ENCODE assay signal across 20 cellular contexts in the genomic region with DNA sequence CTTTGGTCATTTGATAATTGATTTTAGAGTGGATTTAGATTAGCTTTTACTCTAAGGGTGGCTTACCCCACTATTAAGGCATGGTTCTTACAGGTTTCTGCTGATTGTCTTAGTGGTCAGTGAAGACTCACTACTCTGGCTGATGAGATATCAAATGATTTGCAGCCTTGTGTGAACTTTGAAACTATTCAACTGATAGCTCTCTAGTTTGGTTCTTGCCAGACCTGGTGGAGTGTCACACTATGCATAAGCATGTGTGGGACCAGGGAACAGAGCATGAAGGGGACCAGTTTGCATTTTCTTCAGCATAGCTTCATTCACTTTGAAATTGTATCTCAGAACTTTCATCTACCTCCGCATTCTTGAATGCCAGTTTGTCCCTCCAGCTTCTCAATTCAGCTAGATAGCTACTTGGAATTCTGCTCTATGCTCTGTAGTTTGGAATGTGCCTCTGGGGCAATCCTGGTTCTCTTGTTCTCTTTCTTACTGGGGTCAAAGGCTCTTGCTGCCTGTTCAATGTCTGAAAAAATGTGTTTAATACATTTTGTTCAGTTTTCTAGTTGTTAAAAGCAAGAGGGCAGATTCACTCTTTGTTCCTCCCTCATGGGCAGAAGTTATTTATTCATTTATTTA. TPM values are rescaled to one million over a fixed set of nuclear protein-coding genes. Genes with fewer than 3 reads are reported as not detected.
DNase-seq lines count a peak whose midpoint lies in the region; ATAC-seq, FAIRE-seq and TF ChIP-seq lines count a peak whose summit lies in the region.
"Had no signal": no experiment of that assay in that cellular context is flagged by ENCODE, and none has a peak within 500 bp of the region (broad histone marks: within the 10 kb centered on the region; RNA-seq: fewer than 3 reads in every experiment).

No MANE protein-coding gene starts in this region.

- TF ChIP-seq CTCF in A549 (IDR thresholded peaks at IDR 0.05), result no peak
- no peak for TF ChIP-seq CTCF in endodermal cell (conservative IDR thresholded peaks at IDR 0.05)
- no peak for TF ChIP-seq CTCF in liver (IDR thresholded peaks at IDR 0.05; ENCODE audit: low read depth, low read length, missing input control)

- H3K27ac Mint-ChIP-seq in endodermal cell, result no peak overlapping the region
- no peak overlapping the region for H3K27ac Mint-ChIP-seq in activated CD4-positive, alpha-beta memory T cell treated with anti-CD3 and anti-CD28 coated beads for 36 hours
- H3K27ac Mint-ChIP-seq: CD4-positive, CD25-positive, alpha-beta regulatory T cell had no signal

- ATAC-seq in A549 (peak in 1 of 2 experiments; percentile 44; a peak in 3 of 6 replicates), HG02571 (IDR thresholded peaks at IDR 0.05; ENCODE audit: unreplicated experiment) (no peak), esophagus mucosa (no peak)

- H3K9ac ChIP-seq in endodermal cell (ENCODE audit: extremely low read depth, low read length, poor library complexity, severe bottlenecking), result no peak overlapping the region
- H3K9ac ChIP-seq in liver (ENCODE audit: low read depth in 1 of 2, low read length in 2 of 2), result no peak overlapping the region

- no peak overlapping the region for H3K27ac ChIP-seq in A549
- peak overlapping the region; percentile 40 for H3K27ac ChIP-seq in endodermal cell (ENCODE audit: low read depth, low read length)
- H3K27ac ChIP-seq in liver (ENCODE audit: low read depth in 1 of 2, low read length in 2 of 2), result no peak overlapping the region
- H3K27ac ChIP-seq: tibial artery had no signal

- peaks cover 10% of the 10 kb centered on the region; the same call in 2 of the 3 replicates for H3K4me1 ChIP-seq in A549
- no peaks in the 10 kb centered on the region for H3K4me1 ChIP-seq in endodermal cell (ENCODE audit: control insufficient read depth, insufficient read depth, low read length)
- peaks cover 1 to 14% (median 10%) of the 10 kb centered on the region in 4 donors for H3K4me1 ChIP-seq in liver (ENCODE audit: control insufficient read depth in 4 of 4, insufficient read depth in 4 of 4, low read length in 3 of 4)
- H3K4me1 ChIP-seq: tibial artery had no signal

- 85% methylated on average over 1 of the region's 1 CpG for WGBS in A549 (ENCODE audit: missing lambda C conversion rate)
- whole genome bisulfite sequencing in endodermal cell (ENCODE audit: insufficient coverage in 1 of 2, insufficient read length in 1 of 2), 2 experiments, result 82 to 95% methylated on average over 1 of the region's 1 CpG
- WGBS in liver, result 56% methylated on average over 1 of the region's 1 CpG

- peaks cover 26% of the 10 kb centered on the region for H3K36me3 Mint-ChIP-seq in endodermal cell (ENCODE audit: low read depth)
- H3K36me3 Mint-ChIP-seq in activated CD4-positive, alpha-beta memory T cell treated with anti-CD3 and anti-CD28 coated beads for 36 hours, result peaks cover 12% of the 10 kb centered on the region

- peaks cover 31% of the 10 kb centered on the region for H3K36me3 ChIP-seq in endodermal cell (ENCODE audit: control insufficient read depth, insufficient read depth, low read length)
- H3K36me3 ChIP-seq in liver (ENCODE audit: control insufficient read depth in 4 of 4, insufficient read depth in 3 of 4, low read depth in 1 of 4, low read length in 3 of 4), result peaks cover 0 to 3% (median 0%) of the 10 kb centered on the region in 4 donors

- H3K4me3 ChIP-seq in A549, result no peak overlapping the region
- no peak overlapping the region for H3K4me3 ChIP-seq in endodermal cell (ENCODE audit: low read length)
- no peak overlapping the region for H3K4me3 ChIP-seq in liver (ENCODE audit: low read depth in 1 of 3, low read length in 3 of 3)
- H3K4me3 ChIP-seq: tibial artery had no signal

- CTCF ChIA-PET in A549 (lab: Yijun Ruan, JAX), result interaction anchor here (1.4 kb wide), 1 partner anchor 10 kb away, joined by 4 read pairs; no protein-coding TSS in a partner anchor
- CTCF ChIA-PET in activated CD4-positive, alpha-beta memory T cell treated with anti-CD3 and anti-CD28 coated beads for 36 hours (lab: Charles Lee), result no interaction called here

- peak overlapping the region; percentile 15; the same call in 1 of the 3 replicates for H3K4me2 ChIP-seq in A549

- FAIRE-seq in A549 (lab: Jason Lieb, UNC), result peak; percentile 13
- FAIRE-seq: A204.1 had no signal

- intact Hi-C loops in activated CD4-positive, alpha-beta memory T cell treated with anti-CD3 and anti-CD28 coated beads for 36 hours (cut with micrococcal nuclease), result no loop called here

- H3K9me3 ChIP-seq in A549 (no peaks in the 10 kb centered on the region), endodermal cell (ENCODE audit: control insufficient read depth, low read length) (no peaks in the 10 kb centered on the region), liver (ENCODE audit: control insufficient read depth in 4 of 4, low read length in 3 of 4) (no peaks in the 10 kb centered on the region)
- H3K9me3 ChIP-seq: tibial artery had no signal

- TF ChIP-seq RAD21 in A549 (conservative IDR thresholded peaks at IDR 0.05 in 1 of 2, IDR thresholded peaks at IDR 0.05 in 1 of 2), result no peak
- no peak for TF ChIP-seq RAD21 in liver (IDR thresholded peaks at IDR 0.05)

- DNase-seq in A549 (ENCODE audit: low read depth in 1 of 2, low spot score in 1 of 2) (no peak), HuH-7.5 (ENCODE audit: low spot score) (peak; percentile 16), endodermal cell (no peak), NCI-H748 (lab: John Stamatoyannopoulos, UW; ENCODE audit: unreplicated experiment) (no peak)
- no peak for DNase-seq in activated CD4-positive, alpha-beta memory T cell treated with anti-CD3 and anti-CD28 coated beads for 36 hours
- DNase-seq: activated CD4-positive, alpha-beta T cell treated with anti-CD3 and anti-CD28 coated beads for 1 hour; activated CD8-positive, alpha-beta memory T cell treated with anti-CD3 and anti-CD28 coated beads, Interleukin-2, amount 50 U/mL, for 4 hours; activated naive CD4-positive, alpha-beta T cell; CD4-positive, CD25-positive, alpha-beta regulatory T cell; effector CD4-positive, alpha-beta T cell; midbrain; NCI-H1436; NCI-H446; occipital lobe; SHP77; tibial artery had no signal

- POLR2A ChIA-PET in A549 (lab: Yijun Ruan, JAX), result no interaction called here
- POLR2A ChIA-PET in activated CD4-positive, alpha-beta memory T cell treated with anti-CD3 and anti-CD28 coated beads for 36 hours (lab: Charles Lee), result no interaction called here

- H3K4me3 Mint-ChIP-seq in endodermal cell, result no peak overlapping the region
- no peak overlapping the region for H3K4me3 Mint-ChIP-seq in activated CD4-positive, alpha-beta memory T cell treated with anti-CD3 and anti-CD28 coated beads for 36 hours
- H3K4me3 Mint-ChIP-seq: CD4-positive, CD25-positive, alpha-beta regulatory T cell had no signal

- TF ChIP-seq POLR2A in A549 (IDR thresholded peaks at IDR 0.05; ENCODE audit: low read length), result no peak

- H3K4me1 Mint-ChIP-seq in endodermal cell, result peaks cover 8% of the 10 kb centered on the region
- peaks cover 23% of the 10 kb centered on the region for H3K4me1 Mint-ChIP-seq in activated CD4-positive, alpha-beta memory T cell treated with anti-CD3 and anti-CD28 coated beads for 36 hours (ENCODE audit: low read depth)

- no peaks in the 10 kb centered on the region for H3K9me3 Mint-ChIP-seq in endodermal cell
- no peaks in the 10 kb centered on the region for H3K9me3 Mint-ChIP-seq in activated CD4-positive, alpha-beta memory T cell treated with anti-CD3 and anti-CD28 coated beads for 36 hours
- H3K9me3 Mint-ChIP-seq: CD4-positive, CD25-positive, alpha-beta regulatory T cell had no signal

- H3K27me3 ChIP-seq in endodermal cell (ENCODE audit: control insufficient read depth, insufficient read depth, low read length, poor library complexity, severe bottlenecking), result no peaks in the 10 kb centered on the region
- H3K27me3 ChIP-seq in liver (ENCODE audit: control insufficient read depth in 4 of 4, insufficient read depth in 4 of 4, low read length in 3 of 4), result no peaks in the 10 kb centered on the region
- H3K27me3 ChIP-seq: tibial artery had no signal

- TF ChIP-seq EP300 in A549 (IDR thresholded peaks at IDR 0.05), result no peak

- H3K27me3 Mint-ChIP-seq in endodermal cell (ENCODE audit: insufficient read depth), result no peaks in the 10 kb centered on the region
- no peaks in the 10 kb centered on the region for H3K27me3 Mint-ChIP-seq in activated CD4-positive, alpha-beta memory T cell treated with anti-CD3 and anti-CD28 coated beads for 36 hours
- H3K27me3 Mint-ChIP-seq: CD4-positive, CD25-positive, alpha-beta regulatory T cell had no signal

TF ChIP-seq in A549, 52 proteins besides CTCF, POLR2A, EP300 and RAD21 (continues in another document):
- TF ChIP-seq HDAC2 (IDR thresholded peaks at IDR 0.05) (no peak), BHLHE40 (IDR thresholded peaks at IDR 0.05; ENCODE audit: low read depth, low read length) (no peak)

TF ChIP-seq in liver, 16 proteins besides CTCF, POLR2A, EP300 and RAD21 (continues in another document):
- TF ChIP-seq RXRA (IDR thresholded peaks at IDR 0.05), result peak in 1 of 2 donors; percentile 11
- peak; percentile 55 to 79 for TF ChIP-seq HNF4A (conservative IDR thresholded peaks at IDR 0.05)

RNA-seq across cellular contexts. Expression of a gene that starts 12.8 kb away (rescaled TPM):
- polyA plus RNA-seq in A549 (2011; rRNA removed) (45.5 and 51.7 TPM in 2 replicates), A549 (2017; fragmentation: RNase III; extraction: RNeasy Plus Mini Kit Qiagen cat#74134 plus additional on column Dnase treatment) (20.8 to 21.7 TPM (median 21.4 TPM) in 3 replicates), liver (10 to 100 TPM; 10.0 to 12.8 TPM)
- polyA plus RNA-seq in A549 (2012; cell fraction: cytosol; rRNA removed), result 6.2 and 7.1 TPM in 2 replicates
- polyA plus RNA-seq in A549 (2012; cell fraction: nucleus; rRNA removed), result 4.0 and 7.1 TPM in 2 replicates
- 40.5 and 51.0 TPM in 2 replicates for polyA minus RNA-seq in A549 (2011; rRNA and poly(A)+ RNA removed)
- total RNA-seq in endodermal cell (10 to 100 TPM; 54.5 to 59.6 TPM), liver (10 to 100 TPM; 24.9 to 32.5 TPM), esophagus mucosa (29.3 TPM)
- 57.3 TPM for polyA plus RNA-seq in endodermal cell (2013, experiment 1 of 2)
- 54.9 TPM for polyA plus RNA-seq in endodermal cell (2013, experiment 2 of 2)
- 10 to 100 TPM; 24.5 to 26.7 TPM for total RNA-seq in activated CD4-positive, alpha-beta memory T cell treated with anti-CD3 and anti-CD28 coated beads for 36 hours

RNA-seq across cellular contexts. Expression of a gene that starts 12.8 kb away (rescaled TPM):
- 3.4 and 6.3 TPM in 2 replicates for polyA plus RNA-seq in A549 (2011; rRNA removed)
- polyA plus RNA-seq in A549 (2012; cell fraction: cytosol; rRNA removed), result 0.74 and 1.0 TPM in 2 replicates
- polyA plus RNA-seq in A549 (2012; cell fraction: nucleus; rRNA removed), result 0.23 and 0.36 TPM in 2 replicates
- 2.1 to 2.8 TPM (median 2.3 TPM) in 3 replicates for polyA plus RNA-seq in A549 (2017; fragmentation: RNase III; extraction: RNeasy Plus Mini Kit Qiagen cat#74134 plus additional on column Dnase treatment)
- 1.2 and 1.6 TPM in 2 replicates for polyA minus RNA-seq in A549 (2011; rRNA and poly(A)+ RNA removed)
- total RNA-seq in endodermal cell, result 1 to 10 TPM; 4.8 to 7.3 TPM
- 7.5 TPM for polyA plus RNA-seq in endodermal cell (2013, experiment 1 of 2)
- 6.6 TPM for polyA plus RNA-seq in endodermal cell (2013, experiment 2 of 2)
- total RNA-seq in liver, result 1 to 10 TPM; 1.7 to 6.9 TPM
- 1 to 10 TPM in 1 of 2 donors, under 1 TPM in 1; 0.39 to 2.1 TPM for polyA plus RNA-seq in liver
- total RNA-seq in activated CD4-positive, alpha-beta memory T cell treated with anti-CD3 and anti-CD28 coated beads for 36 hours, result 1 to 10 TPM; 2.4 to 3.5 TPM
- total RNA-seq in esophagus mucosa, result 0.68 TPM
- total RNA-seq: CD4-positive, CD25-positive, alpha-beta regulatory T cell had no signal
